In the genomic region with DNA sequence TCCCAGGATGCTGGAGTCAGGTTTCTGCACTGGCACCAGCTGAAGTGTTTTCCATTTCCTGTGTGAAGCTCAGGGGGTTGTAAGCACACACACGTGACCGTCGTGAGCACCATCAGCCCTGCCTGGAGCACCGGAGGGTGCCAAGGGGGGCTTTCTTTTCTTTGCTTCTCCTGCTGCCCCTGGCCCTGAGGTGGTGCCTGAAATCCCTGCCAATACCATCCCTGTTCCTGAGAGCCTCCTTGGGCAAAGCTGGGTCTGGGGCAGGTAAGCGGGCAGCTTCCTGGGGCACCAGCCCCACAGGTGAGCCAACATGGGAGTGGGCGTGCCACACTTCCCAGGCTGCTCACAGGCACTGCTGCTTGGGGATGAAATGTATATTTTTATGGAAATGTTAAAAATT, we compare ENCODE assay signal across 15 cellular contexts.
DNase-seq lines count a peak whose midpoint lies in the region; TF ChIP-seq lines count a peak whose summit lies in the region.
"Had no signal": no experiment of that assay in that cellular context is flagged by ENCODE, and none has a peak within 500 bp of the region (broad histone marks: within the 10 kb centered on the region; RNA-seq: fewer than 3 reads in every experiment).

No MANE protein-coding gene starts in this region.

- no peak overlapping the region for H3K9ac ChIP-seq in neuronal stem cell (ENCODE audit: low read depth, low read length, poor library complexity)

- H2BK15ac ChIP-seq in neuronal stem cell (ENCODE audit: low read length), result peak overlapping the region; percentile 91

- peak overlapping the region; percentile 82 for H2AK5ac ChIP-seq in neuronal stem cell (ENCODE audit: low read depth, low read length)

- no peak overlapping the region for H3K4me3 ChIP-seq in neuronal stem cell (ENCODE audit: low read length in 2 of 2)
- H3K4me3 ChIP-seq: Peyer's patch had no signal

- H2BK5ac ChIP-seq in neuronal stem cell (ENCODE audit: low read length), result no peak overlapping the region

- no peak overlapping the region for H3K23ac ChIP-seq in neuronal stem cell (ENCODE audit: low read depth, low read length, poor library complexity)

- H3K4ac ChIP-seq in neuronal stem cell (ENCODE audit: low read length), result no peak overlapping the region

- TF ChIP-seq CTCF in GM10248 (IDR thresholded peaks at IDR 0.05; ENCODE audit: control extremely low read depth, extremely low read depth, low read depth, missing control alignments), result no peak

- peak overlapping the region; percentile 44 for H3K18ac ChIP-seq in neuronal stem cell (ENCODE audit: low read length)

- H3K27ac ChIP-seq in neuronal stem cell (replicated peaks; ENCODE audit: low read length), result no peak overlapping the region
- H3K27ac ChIP-seq: Peyer's patch had no signal

- H2AFZ ChIP-seq in neuronal stem cell (ENCODE audit: low read length), result no peak overlapping the region

- CTCF ChIA-PET in GM10248 (lab: Yijun Ruan, JAX), result no interaction called here

- no peak overlapping the region for H3K14ac ChIP-seq in neuronal stem cell (ENCODE audit: low read length)

- no peak overlapping the region for H2BK12ac ChIP-seq in neuronal stem cell (ENCODE audit: low read length)

- H2BK120ac ChIP-seq in neuronal stem cell (ENCODE audit: low read depth, low read length), result no peak overlapping the region

- no peaks in the 10 kb centered on the region for H3K36me3 ChIP-seq in neuronal stem cell (replicated peaks in 1 of 2; ENCODE audit: control insufficient read depth in 2 of 2, insufficient read depth in 2 of 2, low read length in 2 of 2)
- H3K36me3 ChIP-seq: Peyer's patch had no signal

- no peak overlapping the region for H4K8ac ChIP-seq in neuronal stem cell (ENCODE audit: low read depth, low read length)

- peak; percentile 4 for DNase-seq in activated CD8-positive, alpha-beta memory T cell treated with anti-CD3 and anti-CD28 coated beads, Interleukin-2, amount 50 U/mL, for 4 hours
- DNase-seq in activated CD8-positive, alpha-beta memory T cell treated with anti-CD3 and anti-CD28 coated beads for 24 hours, result no peak
- DNase-seq in NCI-H1436 (lab: John Stamatoyannopoulos, UW) (peak; percentile 62), NCI-H345 treated with DMSO at 0.1 percent for 48 hours (lab: John Stamatoyannopoulos, UW; ENCODE audit: unreplicated experiment) (peak; percentile 24), neuronal stem cell (ENCODE audit: low spot score) (no peak), GM10248 (ENCODE audit: extremely low spot score) (no peak), NCI-H146 (lab: John Stamatoyannopoulos, UW) (no peak), superior temporal gyrus (ENCODE audit: extremely low spot score) (no peak)
- DNase-seq: CD4-positive, CD25-positive, alpha-beta regulatory T cell; DND-41; GF-D8; KG1; NCI-H82; Peyer's patch; SHP77 had no signal

- peaks cover 0 to 9% of the 10 kb centered on the region in 2 donors for H3K4me1 ChIP-seq in neuronal stem cell (ENCODE audit: control insufficient read depth in 2 of 2, insufficient read depth in 1 of 2, low read depth in 1 of 2, low read length in 2 of 2)
- H3K4me1 ChIP-seq: Peyer's patch had no signal

- H3K27me3 ChIP-seq in neuronal stem cell (ENCODE audit: control insufficient read depth in 3 of 3, insufficient read depth in 3 of 3, low read depth in 1 of 3, low read length in 3 of 3), result peaks cover 0 to 4% (median 0%) of the 10 kb centered on the region in 3 experiments
- H3K27me3 ChIP-seq: Peyer's patch had no signal

- no peak overlapping the region for H4K91ac ChIP-seq in neuronal stem cell (ENCODE audit: low read depth, low read length, poor library complexity)

- WGBS in neuronal stem cell (ENCODE audit: extremely low coverage in 2 of 2, insufficient read length in 2 of 2, insufficient replicate concordance in 1 of 2), 2 donors, result no CpG with 5 or more reads among the region's 6 CpGs

- no peak overlapping the region for H3K4me2 ChIP-seq in neuronal stem cell (ENCODE audit: insufficient read depth, low read length, poor library complexity, severe bottlenecking)

- POLR2A ChIA-PET in GM10248 (lab: Yijun Ruan, JAX), result no interaction called here

- no peaks in the 10 kb centered on the region for H3K79me1 ChIP-seq in neuronal stem cell (ENCODE audit: low read depth, low read length)

- peaks cover 2 to 7% of the 10 kb centered on the region in 2 donors for H3K9me3 ChIP-seq in neuronal stem cell (replicated peaks in 1 of 2; ENCODE audit: control insufficient read depth in 2 of 2, insufficient read depth in 1 of 2, low read depth in 1 of 2, low read length in 2 of 2)

Comparison
In these comparisons a context has a peak if more than half of its experiments do, and no peak if none do; other contexts are left out.
1. DNase-seq: peak in activated CD8-positive, alpha-beta memory T cell treated with anti-CD3 and anti-CD28 coated beads, Interleukin-2, amount 50 U/mL, for 4 hours (single experiment), NCI-H1436 (single experiment) and NCI-H345 treated with DMSO at 0.1 percent for 48 hours (single experiment); none in activated CD8-positive, alpha-beta memory T cell treated with anti-CD3 and anti-CD28 coated beads for 24 hours (single experiment), neuronal stem cell (single experiment), GM10248 (single experiment), NCI-H146 (single experiment) and superior temporal gyrus (single experiment).